In the genomic region with DNA sequence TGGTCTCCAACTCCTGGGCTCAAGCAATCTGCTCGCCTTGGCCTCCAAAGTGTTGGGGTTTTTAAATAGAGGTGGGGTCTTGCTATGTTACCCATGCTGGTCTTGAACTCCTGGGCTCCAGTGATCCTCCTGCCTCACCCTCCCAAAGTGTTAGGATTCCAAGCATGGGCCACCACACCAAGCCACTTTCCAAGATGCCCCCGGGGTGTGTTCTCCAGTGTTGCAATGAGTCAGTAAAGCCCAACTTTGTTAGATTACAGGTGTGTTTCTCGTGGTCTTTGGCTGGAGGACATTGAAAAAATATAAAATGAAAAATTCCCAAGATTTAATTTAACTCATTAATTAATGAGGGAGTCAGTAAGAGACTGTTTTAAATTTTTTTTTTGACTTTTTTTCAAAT, we compare ENCODE assay signal across 14 cellular contexts. TPM values are rescaled to one million over a fixed set of nuclear protein-coding genes. Genes with fewer than 3 reads are reported as not detected.
"Had no signal": no experiment of that assay in that cellular context is flagged by ENCODE, and none has a peak within 500 bp of the region (broad histone marks: within the 10 kb centered on the region; RNA-seq: fewer than 3 reads in every experiment).

No MANE protein-coding gene starts in this region.

- H3K27ac ChIP-seq: cardiac muscle cell, colonic mucosa, gastrocnemius medialis, heart left ventricle, ovary had no signal

- H3K4me3 ChIP-seq: cardiac muscle cell, colonic mucosa, gastrocnemius medialis, heart left ventricle, lung, ovary had no signal

- H3K27me3 ChIP-seq: cardiac muscle cell, colonic mucosa, gastrocnemius medialis, heart left ventricle, ovary had no signal

- H3K4me3 Mint-ChIP-seq: stimulated activated naive CD8-positive, alpha-beta T cell treated with anti-CD3 and anti-CD28 coated beads, Interleukin-15, amount 100 ng/mL, for 72 hours had no signal

- ATAC-seq: gastrocnemius medialis; heart left ventricle; sciatic nerve; stimulated activated naive CD8-positive, alpha-beta T cell treated with anti-CD3 and anti-CD28 coated beads, Interleukin-15, amount 100 ng/mL, for 72 hours had no signal

- H3K9me3 Mint-ChIP-seq: stimulated activated naive CD8-positive, alpha-beta T cell treated with anti-CD3 and anti-CD28 coated beads, Interleukin-15, amount 100 ng/mL, for 72 hours had no signal

- H3K36me3 ChIP-seq: ovary had no signal

- H3K27me3 Mint-ChIP-seq: stimulated activated naive CD8-positive, alpha-beta T cell treated with anti-CD3 and anti-CD28 coated beads, Interleukin-15, amount 100 ng/mL, for 72 hours had no signal

- H3K9me3 ChIP-seq: colonic mucosa, gastrocnemius medialis, heart left ventricle, ovary had no signal

- DNase-seq: activated CD4-positive, alpha-beta T cell treated with anti-CD3 and anti-CD28 coated beads, Interleukin-2, amount 50 U/mL, for 1 hour; activated CD4-positive, CD25-positive, alpha-beta regulatory T cell; activated CD8-positive, alpha-beta memory T cell treated with anti-CD3 and anti-CD28 coated beads for 24 hours; colonic mucosa; gastrocnemius medialis; midbrain; ovary; stimulated activated naive CD8-positive, alpha-beta T cell treated with anti-CD3 and anti-CD28 coated beads, Interleukin-15, amount 100 ng/mL, for 72 hours had no signal

RNA-seq across cellular contexts. Expression of a gene that starts 29.2 kb away (rescaled TPM):
- total RNA-seq: cardiac muscle cell; endothelial cell of umbilical vein; T-helper 2 cell treated with Interferon-gamma antibody and Interleukin-4, amounts not matched to agents 100 ng/mL and 5 ng/mL, for 36 hours had no signal
